ENCODE assay signal across 9 cellular contexts in the genomic region with DNA sequence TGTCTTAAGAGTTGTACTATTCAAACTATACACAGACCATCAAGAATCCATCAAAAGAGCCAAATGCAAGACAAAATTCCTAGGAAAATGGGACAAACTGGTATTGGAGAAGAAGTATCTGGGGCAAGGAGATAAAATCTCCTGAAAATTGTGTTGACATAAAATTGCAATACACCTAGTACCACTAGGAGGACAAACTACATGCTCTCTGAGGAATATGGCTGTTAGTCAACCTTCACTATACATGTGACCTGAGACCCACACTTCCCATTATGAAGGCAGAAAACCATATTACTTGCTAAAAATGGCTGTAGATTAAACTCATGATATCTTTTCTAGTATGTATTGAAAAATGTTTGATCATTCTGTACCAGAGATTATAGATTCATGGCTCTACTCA. TPM values are rescaled to one million over a fixed set of nuclear protein-coding genes. Genes with fewer than 3 reads are reported as not detected.
DNase-seq lines count a peak whose midpoint lies in the region; ATAC-seq and TF ChIP-seq lines count a peak whose summit lies in the region.
"Had no signal": no experiment of that assay in that cellular context is flagged by ENCODE, and none has a peak within 500 bp of the region (broad histone marks: within the 10 kb centered on the region; RNA-seq: fewer than 3 reads in every experiment).

No MANE protein-coding gene starts in this region.

- H3K27ac Mint-ChIP-seq in glutamatergic neuron (ENCODE audit: unreplicated experiment) = no peak overlapping the region
- no peak overlapping the region for H3K27ac Mint-ChIP-seq in activated T-helper 1 cell treated with anti-CD3 and anti-CD28 coated beads, Interleukin-12 subunit alpha, Interleukin-12 subunit beta, Interleukin-2, Interleukin-4 antibody, amounts not matched to agents 30 ng/mL and 10 ng/mL and 1 ng/mL, durations not matched to agents 14 hours and 24 hours and 36 hours

- H3K27me3 ChIP-seq in GM23248 (replicated peaks; ENCODE audit: insufficient read depth) = no peaks in the 10 kb centered on the region

- no peaks in the 10 kb centered on the region for H3K9me3 ChIP-seq in GM23248 (ENCODE audit: low read depth)

- in situ Hi-C loops in GM23248 (cut with MboI) (no loop called here), SK-MEL-5 (cut with HindIII; ENCODE audit: low pct_unique_long_range_greater_than_20kb, low sequenced_read_pairs) (no loop called here)

- no peak for ATAC-seq in HG03520 (IDR thresholded peaks at IDR 0.05; ENCODE audit: unreplicated experiment)

- H3K27me3 Mint-ChIP-seq in glutamatergic neuron (ENCODE audit: unreplicated experiment) = peaks cover 2% of the 10 kb centered on the region
- peaks cover 2% of the 10 kb centered on the region for H3K27me3 Mint-ChIP-seq in activated T-helper 1 cell treated with anti-CD3 and anti-CD28 coated beads, Interleukin-12 subunit alpha, Interleukin-12 subunit beta, Interleukin-2, Interleukin-4 antibody, amounts not matched to agents 30 ng/mL and 10 ng/mL and 1 ng/mL, durations not matched to agents 14 hours and 24 hours and 36 hours (ENCODE audit: insufficient read depth)
- H3K27me3 Mint-ChIP-seq: central memory CD8-positive, alpha-beta T cell had no signal

- H3K4me1 ChIP-seq in GM23248 (ENCODE audit: insufficient read depth) = peaks cover 4% of the 10 kb centered on the region

- H3K4me1 Mint-ChIP-seq in glutamatergic neuron (ENCODE audit: low read depth, unreplicated experiment) = no peaks in the 10 kb centered on the region
- peaks cover 20% of the 10 kb centered on the region for H3K4me1 Mint-ChIP-seq in activated T-helper 1 cell treated with anti-CD3 and anti-CD28 coated beads, Interleukin-12 subunit alpha, Interleukin-12 subunit beta, Interleukin-2, Interleukin-4 antibody, amounts not matched to agents 30 ng/mL and 10 ng/mL and 1 ng/mL, durations not matched to agents 14 hours and 24 hours and 36 hours (ENCODE audit: low read depth)
- H3K4me1 Mint-ChIP-seq: central memory CD8-positive, alpha-beta T cell had no signal

- intact Hi-C loops in activated T-helper 1 cell treated with anti-CD3 and anti-CD28 coated beads, Interleukin-12 subunit alpha, Interleukin-12 subunit beta, Interleukin-2, Interleukin-4 antibody, amounts not matched to agents 30 ng/mL and 10 ng/mL and 1 ng/mL, durations not matched to agents 14 hours and 24 hours and 36 hours (cut with micrococcal nuclease) = no loop called here

- H3K27ac ChIP-seq in C4-2B = no peak overlapping the region
- no peak overlapping the region for H3K27ac ChIP-seq in GM23248

- no peak overlapping the region for H2AFZ ChIP-seq in GM23248

- no peak overlapping the region for H3K4me2 ChIP-seq in GM23248 (ENCODE audit: unreplicated experiment)

- no peak overlapping the region for H3K4me3 Mint-ChIP-seq in glutamatergic neuron (ENCODE audit: unreplicated experiment)
- no peak overlapping the region for H3K4me3 Mint-ChIP-seq in activated T-helper 1 cell treated with anti-CD3 and anti-CD28 coated beads, Interleukin-12 subunit alpha, Interleukin-12 subunit beta, Interleukin-2, Interleukin-4 antibody, amounts not matched to agents 30 ng/mL and 10 ng/mL and 1 ng/mL, durations not matched to agents 14 hours and 24 hours and 36 hours
- H3K4me3 Mint-ChIP-seq: central memory CD8-positive, alpha-beta T cell had no signal

- TF ChIP-seq CTCF in C4-2B (conservative IDR thresholded peaks at IDR 0.05) (peak; percentile 50), glutamatergic neuron (IDR thresholded peaks at IDR 0.05; ENCODE audit: partially characterized antibody, unreplicated experiment) (peak; percentile 45)

- H4K20me1 ChIP-seq in GM23248 (ENCODE audit: insufficient read depth) = no peaks in the 10 kb centered on the region

- H3K4me3 ChIP-seq in GM23248 = no peak overlapping the region

- no peaks in the 10 kb centered on the region for H3K36me3 ChIP-seq in GM23248 (ENCODE audit: low read depth)

- peaks cover 2% of the 10 kb centered on the region for H3K9me3 Mint-ChIP-seq in glutamatergic neuron (ENCODE audit: unreplicated experiment)
- no peaks in the 10 kb centered on the region for H3K9me3 Mint-ChIP-seq in activated T-helper 1 cell treated with anti-CD3 and anti-CD28 coated beads, Interleukin-12 subunit alpha, Interleukin-12 subunit beta, Interleukin-2, Interleukin-4 antibody, amounts not matched to agents 30 ng/mL and 10 ng/mL and 1 ng/mL, durations not matched to agents 14 hours and 24 hours and 36 hours
- H3K9me3 Mint-ChIP-seq: central memory CD8-positive, alpha-beta T cell had no signal

- H3K79me2 ChIP-seq in GM23248 (ENCODE audit: insufficient read depth) = no peaks in the 10 kb centered on the region

- DNase-seq in GM23248 (peak; percentile 36), SK-MEL-5 (ENCODE audit: low read depth, low spot score) (peak; percentile 48), glutamatergic neuron (no peak), retina (no peak), A172 (ENCODE audit: low spot score) (no peak)
- DNase-seq in activated T-helper 1 cell treated with anti-CD3 and anti-CD28 coated beads, Interleukin-12 subunit alpha, Interleukin-12 subunit beta, Interleukin-2, Interleukin-4 antibody, amounts not matched to agents 30 ng/mL and 10 ng/mL and 1 ng/mL, durations not matched to agents 14 hours and 24 hours and 36 hours (ENCODE audit: low spot score) = no peak

- H3F3A ChIP-seq in GM23248 (ENCODE audit: insufficient read depth) = peaks cover 6% of the 10 kb centered on the region

- no peaks in the 10 kb centered on the region for H3K9me2 ChIP-seq in GM23248 (ENCODE audit: insufficient read depth)

- no peaks in the 10 kb centered on the region for H3K36me3 Mint-ChIP-seq in glutamatergic neuron (ENCODE audit: unreplicated experiment)
- peaks cover 4% of the 10 kb centered on the region for H3K36me3 Mint-ChIP-seq in activated T-helper 1 cell treated with anti-CD3 and anti-CD28 coated beads, Interleukin-12 subunit alpha, Interleukin-12 subunit beta, Interleukin-2, Interleukin-4 antibody, amounts not matched to agents 30 ng/mL and 10 ng/mL and 1 ng/mL, durations not matched to agents 14 hours and 24 hours and 36 hours (ENCODE audit: low read depth)

- H3K9ac ChIP-seq in GM23248 = no peak overlapping the region

RNA-seq across cellular contexts. Expression of a gene that starts 30.0 kb away (rescaled TPM):
- total RNA-seq in GM23248 (2014; rRNA removed; shearing (Covaris generic)) = 60.7 and 69.3 TPM in 2 replicates
- 12.9 and 13.0 TPM in 2 replicates for polyA plus RNA-seq in GM23248 (2016; fragmentation: Nextera tagmentation; extraction: Ambion mirVana)
- 46.1 and 47.5 TPM in 2 replicates for total RNA-seq in SK-MEL-5 (2014; rRNA removed; shearing (Covaris generic))
- polyA plus RNA-seq in SK-MEL-5 (2015; cell fraction: cytosol; rRNA removed) = 46.5 and 70.0 TPM in 2 replicates
- 63.0 and 96.7 TPM in 2 replicates for polyA plus RNA-seq in SK-MEL-5 (2015; cell fraction: nucleus; rRNA removed)
- 199 TPM for total RNA-seq in glutamatergic neuron (ENCODE audit: unreplicated experiment)
- total RNA-seq in activated T-helper 1 cell treated with anti-CD3 and anti-CD28 coated beads, Interleukin-12 subunit alpha, Interleukin-12 subunit beta, Interleukin-2, Interleukin-4 antibody, amounts not matched to agents 30 ng/mL and 10 ng/mL and 1 ng/mL, durations not matched to agents 14 hours and 24 hours and 36 hours = 243 TPM in 2 replicates
- 50.8 and 51.3 TPM in 2 replicates for total RNA-seq in A172 (2014; rRNA removed; shearing (Covaris generic))

Comparison
In these comparisons a context has a peak if more than half of its experiments do, and no peak if none do; other contexts are left out.
1. DNase-seq: peak in GM23248 (single experiment) and SK-MEL-5 (single experiment); none in glutamatergic neuron (single experiment), activated T-helper 1 cell treated with anti-CD3 and anti-CD28 coated beads, Interleukin-12 subunit alpha, Interleukin-12 subunit beta, Interleukin-2, Interleukin-4 antibody, amounts not matched to agents 30 ng/mL and 10 ng/mL and 1 ng/mL, durations not matched to agents 14 hours and 24 hours and 36 hours (single experiment), retina (single experiment) and A172 (single experiment).